In genomic region chr17:752002-752619, GRCh38 we compare ENCODE assay signal across 1 cellular context.
TF ChIP-seq lines count a peak whose summit lies in the region.

Gene GEMIN4 (minus strand): TSS chr17:752264. CDS start chr17:752142, 122 bp downstream.

TF ChIP-seq in HepG2, 621 proteins besides CTCF, POLR2A, EP300 and RAD21 (continued from another document and continues in another):
- TF ChIP-seq ZFP37 (CRISPR knock-in tag; IDR thresholded peaks at IDR 0.05; ENCODE audit: borderline replicate concordance): no peak
- TF ChIP-seq, protein P1, sequence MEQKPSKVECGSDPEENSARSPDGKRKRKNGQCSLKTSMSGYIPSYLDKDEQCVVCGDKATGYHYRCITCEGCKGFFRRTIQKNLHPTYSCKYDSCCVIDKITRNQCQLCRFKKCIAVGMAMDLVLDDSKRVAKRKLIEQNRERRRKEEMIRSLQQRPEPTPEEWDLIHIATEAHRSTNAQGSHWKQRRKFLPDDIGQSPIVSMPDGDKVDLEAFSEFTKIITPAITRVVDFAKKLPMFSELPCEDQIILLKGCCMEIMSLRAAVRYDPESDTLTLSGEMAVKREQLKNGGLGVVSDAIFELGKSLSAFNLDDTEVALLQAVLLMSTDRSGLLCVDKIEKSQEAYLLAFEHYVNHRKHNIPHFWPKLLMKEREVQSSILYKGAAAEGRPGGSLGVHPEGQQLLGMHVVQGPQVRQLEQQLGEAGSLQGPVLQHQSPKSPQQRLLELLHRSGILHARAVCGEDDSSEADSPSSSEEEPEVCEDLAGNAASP (CRISPR knock-in tag; IDR thresholded peaks at IDR 0.05; ENCODE audit: borderline replicate concordance): peak; percentile 45; the same call in 1 of the 2 replicates
- TF ChIP-seq DPF2 (CRISPR knock-in tag; IDR thresholded peaks at IDR 0.05; ENCODE audit: borderline replicate concordance, low read depth): no peak; the same call in 1 of the 2 replicates
- TF ChIP-seq MED1 (CRISPR knock-in tag; IDR thresholded peaks at IDR 0.05): peak; percentile 41; the same call in 1 of the 2 replicates
- TF ChIP-seq BORCS8-MEF2B (CRISPR knock-in tag; IDR thresholded peaks at IDR 0.05): peak; percentile 72
- no peak for TF ChIP-seq REXO4 (CRISPR knock-in tag; IDR thresholded peaks at IDR 0.05; ENCODE audit: borderline replicate concordance)
- TF ChIP-seq, protein P2, sequence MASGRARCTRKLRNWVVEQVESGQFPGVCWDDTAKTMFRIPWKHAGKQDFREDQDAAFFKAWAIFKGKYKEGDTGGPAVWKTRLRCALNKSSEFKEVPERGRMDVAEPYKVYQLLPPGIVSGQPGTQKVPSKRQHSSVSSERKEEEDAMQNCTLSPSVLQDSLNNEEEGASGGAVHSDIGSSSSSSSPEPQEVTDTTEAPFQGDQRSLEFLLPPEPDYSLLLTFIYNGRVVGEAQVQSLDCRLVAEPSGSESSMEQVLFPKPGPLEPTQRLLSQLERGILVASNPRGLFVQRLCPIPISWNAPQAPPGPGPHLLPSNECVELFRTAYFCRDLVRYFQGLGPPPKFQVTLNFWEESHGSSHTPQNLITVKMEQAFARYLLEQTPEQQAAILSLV (CRISPR knock-in tag; IDR thresholded peaks at IDR 0.05; ENCODE audit: borderline replicate concordance): peak; percentile 76; the same call in 1 of the 2 replicates
- TF ChIP-seq, protein P3, sequence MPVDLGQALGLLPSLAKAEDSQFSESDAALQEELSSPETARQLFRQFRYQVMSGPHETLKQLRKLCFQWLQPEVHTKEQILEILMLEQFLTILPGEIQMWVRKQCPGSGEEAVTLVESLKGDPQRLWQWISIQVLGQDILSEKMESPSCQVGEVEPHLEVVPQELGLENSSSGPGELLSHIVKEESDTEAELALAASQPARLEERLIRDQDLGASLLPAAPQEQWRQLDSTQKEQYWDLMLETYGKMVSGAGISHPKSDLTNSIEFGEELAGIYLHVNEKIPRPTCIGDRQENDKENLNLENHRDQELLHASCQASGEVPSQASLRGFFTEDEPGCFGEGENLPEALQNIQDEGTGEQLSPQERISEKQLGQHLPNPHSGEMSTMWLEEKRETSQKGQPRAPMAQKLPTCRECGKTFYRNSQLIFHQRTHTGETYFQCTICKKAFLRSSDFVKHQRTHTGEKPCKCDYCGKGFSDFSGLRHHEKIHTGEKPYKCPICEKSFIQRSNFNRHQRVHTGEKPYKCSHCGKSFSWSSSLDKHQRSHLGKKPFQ (CRISPR knock-in tag; IDR thresholded peaks at IDR 0.05; ENCODE audit: insufficient replicate concordance): no peak
- TF ChIP-seq, protein P4, sequence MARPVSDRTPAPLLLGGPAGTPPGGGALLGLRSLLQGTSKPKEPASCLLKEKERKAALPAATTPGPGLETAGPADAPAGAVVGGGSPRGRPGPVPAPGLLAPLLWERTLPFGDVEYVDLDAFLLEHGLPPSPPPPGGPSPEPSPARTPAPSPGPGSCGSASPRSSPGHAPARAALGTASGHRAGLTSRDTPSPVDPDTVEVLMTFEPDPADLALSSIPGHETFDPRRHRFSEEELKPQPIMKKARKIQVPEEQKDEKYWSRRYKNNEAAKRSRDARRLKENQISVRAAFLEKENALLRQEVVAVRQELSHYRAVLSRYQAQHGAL (CRISPR knock-in tag; IDR thresholded peaks at IDR 0.05; ENCODE audit: not compliant biosample characterization): no peak
- peak; percentile 73 for TF ChIP-seq YY1 (IDR thresholded peaks at IDR 0.05; ENCODE audit: insufficient read depth, insufficient replicate concordance, low read depth, low read length)
- TF ChIP-seq RAD51 (IDR thresholded peaks at IDR 0.05; ENCODE audit: borderline replicate concordance): no peak
- no peak for TF ChIP-seq ZEB1 (IDR thresholded peaks at IDR 0.05; ENCODE audit: insufficient replicate concordance, low read depth)
- 0 out of 2 replicates have a peak, but pooled peaks have one; percentile 17 for TF ChIP-seq ZNF33B (CRISPR knock-in tag; IDR thresholded peaks at IDR 0.05)
- peak; percentile 86 for TF ChIP-seq ZNF143 (CRISPR knock-in tag; IDR thresholded peaks at IDR 0.05)
- no peak for TF ChIP-seq USF2 (IDR thresholded peaks at IDR 0.05; ENCODE audit: low read depth, low read length)
- TF ChIP-seq USF2 (CRISPR knock-in tag; IDR thresholded peaks at IDR 0.05; ENCODE audit: borderline replicate concordance): peak; percentile 15; the same call in 1 of the 2 replicates
- no peak for TF ChIP-seq ZNF672 (CRISPR knock-in tag; IDR thresholded peaks at IDR 0.05)
- peak; percentile 18 for TF ChIP-seq ZNF724P (CRISPR knock-in tag; IDR thresholded peaks at IDR 0.05; ENCODE audit: borderline replicate concordance)
- TF ChIP-seq ZNF205 (CRISPR knock-in tag; IDR thresholded peaks at IDR 0.05): peak; percentile 46; the same call in 1 of the 2 replicates
- TF ChIP-seq LCORL (IDR thresholded peaks at IDR 0.05): no peak
- TF ChIP-seq LCORL (CRISPR knock-in tag; IDR thresholded peaks at IDR 0.05): peak; percentile 73
- no peak for TF ChIP-seq ISX (CRISPR knock-in tag; conservative IDR thresholded peaks at IDR 0.05)
- no peak for TF ChIP-seq ZNF10 (CRISPR knock-in tag; IDR thresholded peaks at IDR 0.05; ENCODE audit: borderline replicate concordance, low read depth)
- TF ChIP-seq MAX (IDR thresholded peaks at IDR 0.05): peak; percentile 83
- peak; percentile 23; the same call in 1 of the 2 replicates for TF ChIP-seq ZNF432 (CRISPR knock-in tag; IDR thresholded peaks at IDR 0.05; ENCODE audit: borderline replicate concordance)
- peak; percentile 45 for TF ChIP-seq ZFP91 (CRISPR knock-in tag; IDR thresholded peaks at IDR 0.05; ENCODE audit: borderline replicate concordance)
- TF ChIP-seq NFAT5 (CRISPR knock-in tag; IDR thresholded peaks at IDR 0.05): peak; percentile 64
- peak; percentile 43; the same call in 1 of the 2 replicates for TF ChIP-seq CAMTA2 (CRISPR knock-in tag; IDR thresholded peaks at IDR 0.05; ENCODE audit: borderline replicate concordance)
- TF ChIP-seq KDM2A (CRISPR knock-in tag; IDR thresholded peaks at IDR 0.05; ENCODE audit: borderline replicate concordance, low read depth): peak; percentile 80; the same call in 1 of the 2 replicates
- peak; percentile 40; the same call in 1 of the 2 replicates for TF ChIP-seq TBX2 (CRISPR knock-in tag; IDR thresholded peaks at IDR 0.05; ENCODE audit: borderline replicate concordance)
- peak; percentile 62; the same call in 1 of the 2 replicates for TF ChIP-seq ZBTB42 (CRISPR knock-in tag; IDR thresholded peaks at IDR 0.05)
- peak; percentile 78; the same call in 1 of the 2 replicates for TF ChIP-seq ZMYM4 (CRISPR knock-in tag; IDR thresholded peaks at IDR 0.05)
- TF ChIP-seq ZNF775 (CRISPR knock-in tag; IDR thresholded peaks at IDR 0.05; ENCODE audit: borderline replicate concordance): no peak
- TF ChIP-seq ZNF737 (CRISPR knock-in tag; IDR thresholded peaks at IDR 0.05; ENCODE audit: borderline replicate concordance): no peak
- no peak for TF ChIP-seq MTF2 (CRISPR knock-in tag; IDR thresholded peaks at IDR 0.05; ENCODE audit: borderline replicate concordance)
- TF ChIP-seq ZNF234 (CRISPR knock-in tag; conservative IDR thresholded peaks at IDR 0.05): no peak
- no peak for TF ChIP-seq SMAD9 (CRISPR knock-in tag; IDR thresholded peaks at IDR 0.05)
- TF ChIP-seq NCOA2 (CRISPR knock-in tag; IDR thresholded peaks at IDR 0.05): no peak; the same call in 1 of the 2 replicates
- no peak for TF ChIP-seq FOXA1 (IDR thresholded peaks at IDR 0.05)
- no peak for TF ChIP-seq FOXA1 (CRISPR knock-in tag; IDR thresholded peaks at IDR 0.05)
- no peak for TF ChIP-seq GPBP1L1 (CRISPR knock-in tag; IDR thresholded peaks at IDR 0.05)
- TF ChIP-seq E2F5 (CRISPR knock-in tag; conservative IDR thresholded peaks at IDR 0.05): peak; percentile 88
- peak; percentile 79 for TF ChIP-seq GATAD1 (CRISPR knock-in tag; IDR thresholded peaks at IDR 0.05)
- peak; percentile 28; the same call in 1 of the 2 replicates for TF ChIP-seq JUN (CRISPR knock-in tag; IDR thresholded peaks at IDR 0.05)
- peak; percentile 47; the same call in 1 of the 2 replicates for TF ChIP-seq SP2 (CRISPR knock-in tag; IDR thresholded peaks at IDR 0.05)
- TF ChIP-seq ZNF337 (CRISPR knock-in tag; IDR thresholded peaks at IDR 0.05; ENCODE audit: borderline replicate concordance, low read depth): peak; percentile 36; the same call in 1 of the 2 replicates
- peak; percentile 97 for TF ChIP-seq SPEN (CRISPR knock-in tag; IDR thresholded peaks at IDR 0.05; ENCODE audit: low read depth)
